24 cellular contexts compared by ENCODE assay signal in genomic region chr2:207491954-207492353, GRCh38.
"Had no signal": no experiment of that assay in that cellular context is flagged by ENCODE, and none has a peak within 500 bp of the region (broad histone marks: within the 10 kb centered on the region; RNA-seq: fewer than 3 reads in every experiment).

No MANE protein-coding gene starts in this region.

- H3K27me3 ChIP-seq: brain microvascular endothelial cell, dorsolateral prefrontal cortex, ovary, sigmoid colon, vagina had no signal

- ATAC-seq: activated CD4-positive, CD25-positive, alpha-beta regulatory T cell treated with anti-CD3 and anti-CD28 coated beads, Interleukin-2, amount 50 U/mL, for 24 hours; left cardiac atrium; stimulated activated effector memory CD8-positive, alpha-beta T cell treated with anti-CD3 and anti-CD28 coated beads, Interleukin-12 subunit alpha, Interleukin-12 subunit beta, amount 100 ng/mL, for 72 hours had no signal

- H3K36me3 ChIP-seq: brain microvascular endothelial cell, ovary, sigmoid colon, vagina had no signal

- H3K4me3 ChIP-seq: coronary artery, dorsolateral prefrontal cortex, ovary, sigmoid colon, vagina had no signal

- H3K27ac ChIP-seq: brain microvascular endothelial cell, coronary artery, dorsolateral prefrontal cortex, ovary, sigmoid colon, vagina, VCaP had no signal

- H3K4me1 ChIP-seq: vagina had no signal

- DNase-seq: activated CD4-positive, alpha-beta memory T cell treated with anti-CD3 and anti-CD28 coated beads for 36 hours; activated CD4-positive, alpha-beta T cell treated with anti-CD3 and anti-CD28 coated beads, Interleukin-2, amount 10 ng/mL, durations not matched to agents 24 days and 14 days; activated CD8-positive, alpha-beta memory T cell treated with anti-CD3 and anti-CD28 coated beads, Interleukin-2, amount 50 U/mL, for 48 hours; activated gamma-delta T cell treated with Interleukin-2 at 50 U/mL for 16 hours; activated naive CD4-positive, alpha-beta T cell treated with anti-CD3 and anti-CD28 coated beads, Interleukin-2, amount 50 U/mL, for 16 hours; activated T-cell treated with anti-CD3 and anti-CD28 coated beads, Interleukin-2, amount 50 U/mL, for 24 hours; amniotic stem cell; brain microvascular endothelial cell; dorsolateral prefrontal cortex; effector memory CD4-positive, alpha-beta T cell; head of caudate nucleus; hippocampal formation; left cardiac atrium; naive B cell; nephron progenitor cell; ovary; sigmoid colon; small intestine; stimulated activated CD4-positive, alpha-beta T cell treated with anti-CD3 and anti-CD28 coated beads, Interleukin-4, amount 100 ng/mL, for 24 hours had no signal

- H3K9me3 ChIP-seq: ovary, sigmoid colon, vagina had no signal
